In the genomic region with DNA sequence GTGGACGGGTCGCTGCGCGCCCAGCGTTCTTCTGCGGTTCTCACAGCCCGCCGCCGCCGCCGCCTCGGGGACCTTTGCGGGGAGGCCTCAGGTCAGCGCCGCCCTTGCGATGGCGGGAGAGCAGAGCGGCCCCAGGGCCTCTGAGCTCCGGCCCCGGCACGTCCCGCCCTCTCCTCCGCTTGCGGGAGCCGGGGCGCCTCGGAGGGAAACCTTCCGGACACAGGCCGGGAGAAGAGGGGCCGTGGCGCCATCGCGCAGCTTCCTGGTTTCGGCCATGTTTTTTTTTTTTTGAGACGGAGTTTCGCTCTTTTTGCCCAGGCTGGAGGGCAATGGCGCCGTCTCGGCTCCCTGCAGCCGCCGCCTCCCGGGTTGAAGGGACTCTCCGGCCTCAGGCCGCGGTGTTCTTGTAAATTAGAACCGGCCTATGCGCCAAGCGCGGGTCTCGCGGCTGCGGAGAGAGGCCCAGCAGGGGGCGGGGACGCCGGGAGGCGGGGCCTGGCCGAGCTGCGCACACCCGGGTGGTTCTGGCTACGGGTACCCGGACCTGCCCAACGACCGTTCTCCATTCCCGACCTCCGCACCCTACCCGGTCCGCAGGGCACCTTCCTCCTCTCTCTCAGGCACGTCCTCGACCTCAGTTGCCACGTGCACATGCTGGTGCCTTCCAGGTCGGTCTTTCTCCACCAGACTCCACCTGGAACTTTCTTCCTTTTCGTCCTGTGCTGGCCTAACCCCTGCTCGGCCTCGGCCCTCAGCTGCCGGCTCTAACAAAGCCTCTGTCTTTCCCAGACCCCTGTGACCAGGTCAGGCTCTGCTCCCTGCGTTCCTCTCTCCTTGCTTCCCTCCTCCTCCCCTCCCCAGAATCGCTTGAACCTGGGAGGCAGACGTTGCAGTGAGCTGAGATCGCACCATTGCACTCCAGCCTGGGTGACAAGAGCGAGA, we compare ENCODE assay signal across 8 cellular contexts. TPM values are rescaled to one million over a fixed set of nuclear protein-coding genes. Genes with fewer than 3 reads are reported as not detected.
DNase-seq lines count a peak whose midpoint lies in the region; ATAC-seq and TF ChIP-seq lines count a peak whose summit lies in the region.

No MANE protein-coding gene starts in this region.

- H3K4me1 Mint-ChIP-seq in CD4-positive, CD25-positive, alpha-beta regulatory T cell = peaks cover 5 to 64% (median 41%) of the 10 kb centered on the region in 4 donors
- peaks cover 61% of the 10 kb centered on the region for H3K4me1 Mint-ChIP-seq in activated T-cell treated with anti-CD3 and anti-CD28 coated beads, Interleukin-2, amount 50 U/mL, for 24 hours (ENCODE audit: low read depth)

- ATAC-seq in CD4-positive, CD25-positive, alpha-beta regulatory T cell (ENCODE audit: low read depth in 2 of 2) = peak; percentile 70 to 71
- peak; percentile 80 for ATAC-seq in HG03354 (IDR thresholded peaks at IDR 0.05; ENCODE audit: poor library complexity, severe bottlenecking, unreplicated experiment)

- TF ChIP-seq CTCF in epithelial cell of proximal tubule (conservative IDR thresholded peaks at IDR 0.05; ENCODE audit: low read depth, low read length) = peak; percentile 13

- H3K27ac ChIP-seq in CD4-positive, CD25-positive, alpha-beta regulatory T cell (ENCODE audit: insufficient read depth, low read length, poor library complexity, severe bottlenecking) = peak overlapping the region; percentile 95

- peaks cover 0 to 3% of the 10 kb centered on the region in 2 experiments for H3K9me3 ChIP-seq in CD4-positive, CD25-positive, alpha-beta regulatory T cell (ENCODE audit: control insufficient read depth in 2 of 2, low read length in 2 of 2)
- H3K9me3 ChIP-seq in NT2/D1 (ENCODE audit: insufficient read depth, low read length) (peaks cover 15% of the 10 kb centered on the region), mucosa of stomach (ENCODE audit: control insufficient read depth, low read length) (no peaks in the 10 kb centered on the region)

- no peaks in the 10 kb centered on the region for H3K27me3 ChIP-seq in CD4-positive, CD25-positive, alpha-beta regulatory T cell (ENCODE audit: control insufficient read depth, insufficient read depth, low read length)
- peaks cover 2% of the 10 kb centered on the region for H3K27me3 ChIP-seq in NT2/D1 (ENCODE audit: insufficient read depth, insufficient read length)
- H3K27me3 ChIP-seq in mucosa of stomach (ENCODE audit: control insufficient read depth, insufficient read depth, low read length) = no peaks in the 10 kb centered on the region

- H3K4me1 ChIP-seq in CD4-positive, CD25-positive, alpha-beta regulatory T cell (ENCODE audit: control insufficient read depth, insufficient read depth, low read length, poor library complexity, severe bottlenecking) = peaks cover 39% of the 10 kb centered on the region
- H3K4me1 ChIP-seq in NT2/D1 (ENCODE audit: insufficient read depth, insufficient read length) = peaks cover 2% of the 10 kb centered on the region
- H3K4me1 ChIP-seq in mucosa of stomach (ENCODE audit: control insufficient read depth, insufficient read depth, low read length) = peaks cover 37% of the 10 kb centered on the region

- no peaks in the 10 kb centered on the region for H3K27me3 Mint-ChIP-seq in CD4-positive, CD25-positive, alpha-beta regulatory T cell
- H3K27me3 Mint-ChIP-seq in activated T-cell treated with anti-CD3 and anti-CD28 coated beads, Interleukin-2, amount 50 U/mL, for 24 hours = no peaks in the 10 kb centered on the region

- H3K36me3 Mint-ChIP-seq in CD4-positive, CD25-positive, alpha-beta regulatory T cell = peaks cover 20% of the 10 kb centered on the region
- peaks cover 63% of the 10 kb centered on the region for H3K36me3 Mint-ChIP-seq in activated T-cell treated with anti-CD3 and anti-CD28 coated beads, Interleukin-2, amount 50 U/mL, for 24 hours (ENCODE audit: low read depth)

- H3K27ac Mint-ChIP-seq in CD4-positive, CD25-positive, alpha-beta regulatory T cell = peak overlapping the region; percentile 98 to 99 (median 98)
- H3K27ac Mint-ChIP-seq in activated T-cell treated with anti-CD3 and anti-CD28 coated beads, Interleukin-2, amount 50 U/mL, for 24 hours = peak overlapping the region; percentile 98

- H3K4me3 Mint-ChIP-seq in CD4-positive, CD25-positive, alpha-beta regulatory T cell = peak overlapping the region; percentile 96 to 99 (median 99)
- H3K4me3 Mint-ChIP-seq in activated T-cell treated with anti-CD3 and anti-CD28 coated beads, Interleukin-2, amount 50 U/mL, for 24 hours = peak overlapping the region; percentile 97

- DNase-seq in CD4-positive, CD25-positive, alpha-beta regulatory T cell = peak; percentile 68 to 83 (median 73)
- DNase-seq in NT2/D1 (ENCODE audit: low read depth, low spot score) (no peak), epithelial cell of proximal tubule (ENCODE audit: low read depth) (no peak)
- peak; percentile 90 for DNase-seq in activated T-cell treated with anti-CD3 and anti-CD28 coated beads, Interleukin-2, amount 50 U/mL, for 24 hours
- peak; percentile 54 to 62 for DNase-seq in stimulated activated CD8-positive, alpha-beta memory T cell treated with anti-CD3 and anti-CD28 coated beads, Interleukin-7, amount 100 ng/mL, for 1 hour (ENCODE audit: low read depth in 2 of 2)

- H3K9me3 Mint-ChIP-seq in CD4-positive, CD25-positive, alpha-beta regulatory T cell = peaks cover 0 to 5% (median 0%) of the 10 kb centered on the region in 7 donors
- peaks cover 2% of the 10 kb centered on the region for H3K9me3 Mint-ChIP-seq in activated T-cell treated with anti-CD3 and anti-CD28 coated beads, Interleukin-2, amount 50 U/mL, for 24 hours

- H3K9ac ChIP-seq in NT2/D1 (ENCODE audit: insufficient read length, low read depth) (peak overlapping the region; percentile 79), mucosa of stomach (ENCODE audit: low read length) (peak overlapping the region; percentile 99)

- H3K4me3 ChIP-seq in CD4-positive, CD25-positive, alpha-beta regulatory T cell (ENCODE audit: low read depth, low read length) = peak overlapping the region; percentile 89
- H3K4me3 ChIP-seq in NT2/D1 (ENCODE audit: insufficient read length, low read depth) = peak overlapping the region; percentile 65
- peak overlapping the region; percentile 74 for H3K4me3 ChIP-seq in epithelial cell of proximal tubule (ENCODE audit: low read depth, low read length)
- H3K4me3 ChIP-seq in mucosa of stomach (ENCODE audit: low read length) = peak overlapping the region; percentile 96

- peaks cover 21% of the 10 kb centered on the region for H3K36me3 ChIP-seq in CD4-positive, CD25-positive, alpha-beta regulatory T cell (ENCODE audit: control insufficient read depth, insufficient read depth, low read length)
- H3K36me3 ChIP-seq in NT2/D1 (ENCODE audit: insufficient read depth, insufficient read length, low read length) = peaks cover 21% of the 10 kb centered on the region
- H3K36me3 ChIP-seq in mucosa of stomach (ENCODE audit: control insufficient read depth, insufficient read depth, low read length) = peaks cover 7% of the 10 kb centered on the region

- TF ChIP-seq POLR2A in GM19193 (IDR thresholded peaks at IDR 0.05; ENCODE audit: extremely low read depth, insufficient read depth, insufficient read length) = peak; percentile 74

RNA-seq across cellular contexts. Expression of gene MGAT1, which starts 28.8 kb away (rescaled TPM):
- total RNA-seq in CD4-positive, CD25-positive, alpha-beta regulatory T cell = 106 TPM
- 100 to 1,000 TPM; 171 to 210 (median 194) TPM for polyA plus RNA-seq in CD4-positive, CD25-positive, alpha-beta regulatory T cell
- 71.7 and 79.6 TPM in 2 replicates for total RNA-seq in epithelial cell of proximal tubule

RNA-seq across cellular contexts. Expression of gene ZFP62, which starts 29.7 kb away (rescaled TPM):
- 21.5 TPM for total RNA-seq in CD4-positive, CD25-positive, alpha-beta regulatory T cell
- 10 to 100 TPM; 21.4 to 31.2 (median 24.8) TPM for polyA plus RNA-seq in CD4-positive, CD25-positive, alpha-beta regulatory T cell
- 10.4 and 12.4 TPM in 2 replicates for total RNA-seq in epithelial cell of proximal tubule

Comparison
In these comparisons a context has a peak if more than half of its experiments do, and no peak if none do; other contexts are left out.
1. DNase-seq: peak in CD4-positive, CD25-positive, alpha-beta regulatory T cell (3 of 3), activated T-cell treated with anti-CD3 and anti-CD28 coated beads, Interleukin-2, amount 50 U/mL, for 24 hours (single experiment) and stimulated activated CD8-positive, alpha-beta memory T cell treated with anti-CD3 and anti-CD28 coated beads, Interleukin-7, amount 100 ng/mL, for 1 hour (2 of 2); none in NT2/D1 (single experiment) and epithelial cell of proximal tubule (single experiment).
2. Peak in every context shown above with its lines, with median percentiles within 50 percentile points of each other: H3K4me3 ChIP-seq.